In the genomic region with DNA sequence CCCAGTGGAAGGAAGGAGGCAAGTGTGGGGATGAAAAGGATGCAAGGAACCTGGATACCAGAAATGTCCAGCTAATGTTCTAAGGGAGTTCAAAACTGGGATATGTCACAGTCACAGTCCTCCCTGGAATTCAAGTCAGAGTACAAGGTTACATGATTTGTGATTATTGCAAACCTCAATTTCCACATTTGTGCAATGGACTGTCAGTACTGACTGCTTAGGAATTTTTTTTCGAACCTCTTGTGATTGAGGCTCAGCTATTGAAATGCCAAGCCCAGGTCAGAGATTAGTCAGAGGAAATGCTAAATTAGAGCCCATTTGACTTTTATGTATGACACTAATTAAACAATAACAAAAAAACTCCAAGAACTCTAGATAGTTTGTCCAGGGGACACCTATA, we compare ENCODE assay signal across 23 cellular contexts.
DNase-seq lines count a peak whose midpoint lies in the region; ATAC-seq and TF ChIP-seq lines count a peak whose summit lies in the region.
"Had no signal": no experiment of that assay in that cellular context is flagged by ENCODE, and none has a peak within 500 bp of the region (broad histone marks: within the 10 kb centered on the region; RNA-seq: fewer than 3 reads in every experiment).

No MANE protein-coding gene starts in this region.

- DNase-seq in ELR (ENCODE audit: low read depth) (peak; percentile 49), PC-9 (peak in 1 of 2 experiments; percentile 63), choroid plexus epithelial cell (ENCODE audit: low read depth) (peak; percentile 66), renal cortical epithelial cell (ENCODE audit: low read depth) (peak; percentile 82), T-cell (no peak)
- DNase-seq in activated CD4-positive, alpha-beta T cell treated with anti-CD3 and anti-CD28 coated beads, Interleukin-2, amount 50 U/mL, for 4 hours: no peak
- DNase-seq: activated CD4-positive, CD25-positive, alpha-beta regulatory T cell treated with anti-CD3 and anti-CD28 coated beads, Interleukin-2, amount 50 U/mL, for 72 hours; adrenal gland; colonic mucosa; glutamatergic neuron; immature natural killer cell; natural killer cell; NCI-H187; NCI-H446; NK-92 treated with Interleukin-12 subunit alpha and Interleukin-12 subunit beta, amount 100 ng/mL, for 24 hours had no signal

- no peak overlapping the region for H2AFZ ChIP-seq in PC-9
- H2AFZ ChIP-seq: parathyroid adenoma had no signal

- H3K4me3 Mint-ChIP-seq in T-cell: no peak overlapping the region
- H3K4me3 Mint-ChIP-seq: immature natural killer cell; memory B cell; natural killer cell; T-helper 1 cell treated with Interleukin-12 subunit alpha and Interleukin-12 subunit beta and Interleukin-4 antibody, amounts not matched to agents 30 μg/mL and 1 μg/mL, for 36 hours had no signal

- no TSS peak for BruUV-seq in PC-9 (replicated peaks; lab: Mats Ljungman, UMichigan)

- no peaks in the 10 kb centered on the region for H3K9me3 Mint-ChIP-seq in T-cell
- H3K9me3 Mint-ChIP-seq: activated T-helper 2 cell treated with anti-CD3 and anti-CD28 coated beads, Interferon-gamma antibody, Interleukin-2, Interleukin-4, amounts not matched to agents 10 μg/mL and 5 μg/mL and 100 μg/mL, durations not matched to agents 14 hours and 24 hours and 36 hours; immature natural killer cell; memory B cell; natural killer cell had no signal

- POLR2A ChIA-PET in PC-9 (lab: Charles Lee; ENCODE audit: unreplicated experiment) (interaction anchor here (0.6 kb wide), 1 partner anchor 309 kb away, joined by 3 read pairs; no protein-coding TSS in a partner anchor), T-cell (lab: Charles Lee) (no interaction called here)

- H3K27me3 ChIP-seq in PC-9 (ENCODE audit: insufficient read depth, low read depth): no peaks in the 10 kb centered on the region
- H3K27me3 ChIP-seq: adrenal gland, colonic mucosa had no signal

- H3K27ac Mint-ChIP-seq in T-cell: no peak overlapping the region
- H3K27ac Mint-ChIP-seq: activated T-helper 2 cell treated with anti-CD3 and anti-CD28 coated beads, Interferon-gamma antibody, Interleukin-2, Interleukin-4, amounts not matched to agents 10 μg/mL and 5 μg/mL and 100 μg/mL, durations not matched to agents 14 hours and 24 hours and 36 hours; immature natural killer cell; memory B cell; natural killer cell; T-helper 1 cell treated with Interleukin-12 subunit alpha and Interleukin-12 subunit beta and Interleukin-4 antibody, amounts not matched to agents 30 μg/mL and 1 μg/mL, for 36 hours had no signal

- H3K79me2 ChIP-seq in PC-9 (ENCODE audit: low read depth): no peaks in the 10 kb centered on the region
- H3K79me2 ChIP-seq: parathyroid adenoma had no signal

- H3F3A ChIP-seq in PC-9 (ENCODE audit: insufficient read depth, low read depth): peaks cover 15% of the 10 kb centered on the region; the same call in 1 of the 2 replicates

- no peak overlapping the region for H3K4me3 ChIP-seq in PC-9
- H3K4me3 ChIP-seq in choroid plexus epithelial cell (ENCODE audit: low read depth, low read length): no peak overlapping the region
- H3K4me3 ChIP-seq: adrenal gland, colonic mucosa, smooth muscle cell had no signal

- ATAC-seq in T-cell (replicated peaks in 1 of 4) (no peak), HG03457 (IDR thresholded peaks at IDR 0.05; ENCODE audit: unreplicated experiment) (no peak)
- ATAC-seq: natural killer cell, Right ventricle myocardium inferior had no signal

- H3K36me3 ChIP-seq in PC-9 (ENCODE audit: low read depth): no peaks in the 10 kb centered on the region
- H3K36me3 ChIP-seq: adrenal gland, colonic mucosa had no signal

- H3K27me3 Mint-ChIP-seq in T-cell: peaks cover 0 to 9% of the 10 kb centered on the region in 2 donors

- H3K36me3 Mint-ChIP-seq in T-cell: no peaks in the 10 kb centered on the region
- H3K36me3 Mint-ChIP-seq: immature natural killer cell, memory B cell, natural killer cell had no signal

- no peak for TF ChIP-seq CTCF in PC-9 (conservative IDR thresholded peaks at IDR 0.05)
- TF ChIP-seq CTCF in choroid plexus epithelial cell (conservative IDR thresholded peaks at IDR 0.05; ENCODE audit: low read depth, low read length): no peak

- CTCF ChIA-PET in PC-9 (lab: Charles Lee) (no interaction called here), T-cell (lab: Charles Lee) (interaction anchor here in 1 of 2 donors (0.6 kb wide), 1 partner anchor 204 kb away, joined by 3 read pairs; no protein-coding TSS in a partner anchor)

- no peaks in the 10 kb centered on the region for H3K9me2 ChIP-seq in PC-9 (ENCODE audit: insufficient read depth)

- intact Hi-C loops in PC-9 (cut with micrococcal nuclease; ENCODE audit: unreplicated experiment): loop anchor here (10.0 kb wide), 1 partner anchor 109 kb away; no protein-coding TSS in a partner anchor

- H3K4me1 Mint-ChIP-seq in T-cell: no peaks in the 10 kb centered on the region
- H3K4me1 Mint-ChIP-seq: immature natural killer cell, memory B cell, natural killer cell had no signal

- peaks cover 25% of the 10 kb centered on the region for H3K4me1 ChIP-seq in PC-9 (replicated peaks; ENCODE audit: insufficient read depth)
- H3K4me1 ChIP-seq: parathyroid adenoma had no signal

- H3K4me2 ChIP-seq in PC-9: no peak overlapping the region
- H3K4me2 ChIP-seq: smooth muscle cell had no signal

- H3K27ac ChIP-seq in PC-9: peak overlapping the region; percentile 29; the same call in 1 of the 2 replicates
- H3K27ac ChIP-seq: C4-2B, colonic mucosa, parathyroid adenoma had no signal

- no peaks in the 10 kb centered on the region for H4K20me1 ChIP-seq in PC-9 (ENCODE audit: insufficient read depth)

- H3K9me3 ChIP-seq in PC-9 (ENCODE audit: insufficient read depth, low read depth): no peaks in the 10 kb centered on the region
- H3K9me3 ChIP-seq: adrenal gland, colonic mucosa had no signal

Comparison
In these comparisons a context has a peak if more than half of its experiments do, and no peak if none do; other contexts are left out.
1. DNase-seq: peak in ELR (single experiment), choroid plexus epithelial cell (single experiment) and renal cortical epithelial cell (single experiment); none in T-cell (0 of 34) and activated CD4-positive, alpha-beta T cell treated with anti-CD3 and anti-CD28 coated beads, Interleukin-2, amount 50 U/mL, for 4 hours (0 of 2).